ENCODE assay signal across 18 cellular contexts in the genomic region with DNA sequence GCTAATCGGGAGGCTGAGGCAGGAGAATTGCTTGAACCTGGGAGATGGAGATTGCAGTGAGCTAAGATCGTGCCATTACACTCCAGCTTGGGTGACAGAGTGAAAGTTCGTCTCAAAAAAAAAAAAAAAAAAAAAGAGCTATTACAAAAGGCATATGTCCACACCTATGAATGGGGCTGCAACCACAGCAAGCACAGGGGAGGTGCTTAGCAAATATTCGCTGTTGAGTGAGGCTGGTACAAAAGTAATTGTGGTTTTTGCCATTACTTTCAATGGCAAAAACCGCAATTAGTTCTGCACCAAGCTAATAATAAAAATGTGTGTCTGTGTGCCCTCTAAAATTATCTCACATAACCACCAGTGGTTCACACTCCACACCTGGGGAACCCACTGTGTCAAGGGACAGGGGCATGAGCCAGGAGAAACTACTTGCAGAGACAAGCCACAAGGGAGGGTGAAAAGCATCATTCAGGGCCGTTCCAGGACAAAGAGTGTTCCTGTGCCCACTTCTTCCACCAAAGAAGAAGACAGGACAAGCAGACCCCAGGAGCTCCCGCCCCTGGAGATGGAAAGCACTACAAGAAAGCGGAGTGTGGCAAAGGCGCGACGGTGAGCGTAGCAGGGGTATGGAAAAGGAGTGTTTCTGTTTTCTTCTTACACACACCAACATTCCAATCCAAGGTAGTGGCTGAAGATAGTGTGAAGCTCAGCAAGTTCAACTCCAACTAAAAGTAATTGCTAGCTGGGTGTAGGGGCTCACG.
"Had no signal": no experiment of that assay in that cellular context is flagged by ENCODE, and none has a peak within 500 bp of the region (broad histone marks: within the 10 kb centered on the region; RNA-seq: fewer than 3 reads in every experiment).

No MANE protein-coding gene starts in this region.

- H3K36me3 ChIP-seq: lower lobe of right lung, pancreas, right atrium auricular region, spleen, tibial artery had no signal

- H3K9me3 ChIP-seq: lower lobe of right lung, pancreas, right atrium auricular region, testis, tibial artery had no signal

- FAIRE-seq: colon, frontal cortex, keratinocyte, pancreas had no signal

- DNase-seq: dorsolateral prefrontal cortex; effector CD4-positive, alpha-beta T cell; left ventricle myocardium superior; lower lobe of right lung; natural killer cell; pancreas; spleen; stimulated activated CD4-positive, alpha-beta T cell treated with anti-CD3 and anti-CD28 coated beads, Interleukin-4, amount 100 ng/mL, for 4 hours; stimulated activated naive CD8-positive, alpha-beta T cell treated with anti-CD3 and anti-CD28 coated beads, Interleukin-15, Interleukin-2, amounts not matched to agents 100 U/mL and 50 U/mL, for 24 hours; substantia nigra; testis; tibial artery had no signal

- H3K27me3 ChIP-seq: dorsolateral prefrontal cortex, pancreas, right atrium auricular region, testis, tibial artery had no signal

- H3K4me3 ChIP-seq: dorsolateral prefrontal cortex, lower lobe of right lung, pancreas, right atrium auricular region, skin epidermis, spleen, testis, tibial artery had no signal

- ATAC-seq: left ventricle myocardium superior; lower lobe of right lung; natural killer cell; pancreas; stimulated activated memory B cell treated with anti-CD40 and anti-IgM and Interleukin-4, amounts not matched to agents 10 μg/mL and 1 μg/mL and 100 μg/mL, for 72 hours; stimulated activated naive CD8-positive, alpha-beta T cell treated with anti-CD3 and anti-CD28 coated beads, Interleukin-15, Interleukin-2, amounts not matched to agents 100 U/mL and 50 U/mL, for 24 hours had no signal

- H3K27ac ChIP-seq: dorsolateral prefrontal cortex, lower lobe of right lung, pancreas, right atrium auricular region, skin epidermis, spleen, testis, tibial artery had no signal

- H3K4me1 ChIP-seq: lower lobe of right lung, pancreas, right atrium auricular region, spleen, testis, tibial artery had no signal
